12 cellular contexts compared by ENCODE assay signal in genomic region chr5:36300181-36300926, GRCh38. TPM values are rescaled to one million over a fixed set of nuclear protein-coding genes. Genes with fewer than 3 reads are reported as not detected.
A peak's percentile ranks its signal among the peaks of the same experiment; 100 is the strongest.
DNase-seq lines count a peak whose midpoint lies in the region; ATAC-seq and TF ChIP-seq lines count a peak whose summit lies in the region.
"Had no signal": no experiment of that assay in that cellular context is flagged by ENCODE, and none has a peak within 500 bp of the region (broad histone marks: within the 10 kb centered on the region; RNA-seq: fewer than 3 reads in every experiment).

No MANE protein-coding gene starts in this region.

- no peaks in the 10 kb centered on the region for H3K4me1 Mint-ChIP-seq in activated T-helper 1 cell treated with anti-CD3 and anti-CD28 coated beads, Interleukin-12 subunit alpha, Interleukin-12 subunit beta, Interleukin-2, Interleukin-4 antibody, amounts not matched to agents 30 ng/mL and 10 ng/mL and 1 ng/mL, durations not matched to agents 14 hours and 24 hours and 36 hours (ENCODE audit: low read depth)

- intact Hi-C loops in left ventricle myocardium superior (cut with micrococcal nuclease), result no loop called here
- intact Hi-C loops in cardiac septum (cut with DNase I), result loop anchor here (10.0 kb wide), 1 partner anchor 56 kb away; the partner anchor contains the start of gene NADK2
- intact Hi-C loops in esophagus muscularis mucosa (cut with DNase I), result loop anchor here (10.0 kb wide), 1 partner anchor 56 kb away; the partner anchor contains the start of gene NADK2
- intact Hi-C loops in activated T-helper 1 cell treated with anti-CD3 and anti-CD28 coated beads, Interleukin-12 subunit alpha, Interleukin-12 subunit beta, Interleukin-2, Interleukin-4 antibody, amounts not matched to agents 30 ng/mL and 10 ng/mL and 1 ng/mL, durations not matched to agents 14 hours and 24 hours and 36 hours (cut with micrococcal nuclease), result no loop called here

- H3K27ac ChIP-seq in esophagus muscularis mucosa (replicated peaks in 1 of 4), result peak overlapping the region; percentile 78 to 83 (median 81)
- H3K27ac ChIP-seq in neural cell (ENCODE audit: low read length), result no peak overlapping the region

- H3K27me3 ChIP-seq in esophagus muscularis mucosa, result no peaks in the 10 kb centered on the region
- no peaks in the 10 kb centered on the region for H3K27me3 ChIP-seq in neural cell (ENCODE audit: insufficient read depth, low read depth, low read length)

- no peaks in the 10 kb centered on the region for H3K36me3 Mint-ChIP-seq in activated T-helper 1 cell treated with anti-CD3 and anti-CD28 coated beads, Interleukin-12 subunit alpha, Interleukin-12 subunit beta, Interleukin-2, Interleukin-4 antibody, amounts not matched to agents 30 ng/mL and 10 ng/mL and 1 ng/mL, durations not matched to agents 14 hours and 24 hours and 36 hours (ENCODE audit: low read depth)

- no peak for TF ChIP-seq POLR2A in esophagus muscularis mucosa (IDR thresholded peaks at IDR 0.05; ENCODE audit: low read depth)

- H3K9me3 ChIP-seq in esophagus muscularis mucosa (no peaks in the 10 kb centered on the region), neural cell (ENCODE audit: low read length) (no peaks in the 10 kb centered on the region)

- H3K9ac ChIP-seq in neural cell (ENCODE audit: low read length), result no peak overlapping the region

- no peaks in the 10 kb centered on the region for H3F3A ChIP-seq in neural cell (ENCODE audit: insufficient read depth, low read length, poor library complexity, severe bottlenecking)

- peaks cover 15 to 63% (median 47%) of the 10 kb centered on the region in 4 donors for H3K4me1 ChIP-seq in esophagus muscularis mucosa

- H3K9me2 ChIP-seq in neural cell (ENCODE audit: insufficient read depth, low read length), result no peaks in the 10 kb centered on the region

- H3K27ac Mint-ChIP-seq in activated T-helper 1 cell treated with anti-CD3 and anti-CD28 coated beads, Interleukin-12 subunit alpha, Interleukin-12 subunit beta, Interleukin-2, Interleukin-4 antibody, amounts not matched to agents 30 ng/mL and 10 ng/mL and 1 ng/mL, durations not matched to agents 14 hours and 24 hours and 36 hours, result no peak overlapping the region

- no peak overlapping the region for H3K4me3 Mint-ChIP-seq in activated T-helper 1 cell treated with anti-CD3 and anti-CD28 coated beads, Interleukin-12 subunit alpha, Interleukin-12 subunit beta, Interleukin-2, Interleukin-4 antibody, amounts not matched to agents 30 ng/mL and 10 ng/mL and 1 ng/mL, durations not matched to agents 14 hours and 24 hours and 36 hours

- H3K79me2 ChIP-seq in neural cell (replicated peaks; ENCODE audit: insufficient read depth, low read length), result no peaks in the 10 kb centered on the region

- no peak for DNase-seq in left ventricle myocardium superior
- no peak for DNase-seq in cardiac septum (ENCODE audit: low spot score)
- no peak for DNase-seq in esophagus muscularis mucosa (ENCODE audit: extremely low spot score)
- no peak for DNase-seq in activated T-helper 1 cell treated with anti-CD3 and anti-CD28 coated beads, Interleukin-12 subunit alpha, Interleukin-12 subunit beta, Interleukin-2, Interleukin-4 antibody, amounts not matched to agents 30 ng/mL and 10 ng/mL and 1 ng/mL, durations not matched to agents 14 hours and 24 hours and 36 hours (ENCODE audit: low spot score)
- no peak for DNase-seq in cerebellar cortex (ENCODE audit: low spot score)
- DNase-seq: ACHN; activated naive CD4-positive, alpha-beta T cell; NCI-H526 had no signal

- peak overlapping the region; percentile 34 to 58 (median 48) for H3K4me3 ChIP-seq in esophagus muscularis mucosa
- H3K4me3 ChIP-seq in neural cell (ENCODE audit: low read length), result peak overlapping the region; percentile 29
- H3K4me3 ChIP-seq: skin epidermis had no signal

- no peak for TF ChIP-seq EP300 in esophagus muscularis mucosa (IDR thresholded peaks at IDR 0.05)
- no peak for TF ChIP-seq EP300 in neural cell (conservative IDR thresholded peaks at IDR 0.05; ENCODE audit: poor library complexity, severe bottlenecking)

- H3K27me3 Mint-ChIP-seq in activated T-helper 1 cell treated with anti-CD3 and anti-CD28 coated beads, Interleukin-12 subunit alpha, Interleukin-12 subunit beta, Interleukin-2, Interleukin-4 antibody, amounts not matched to agents 30 ng/mL and 10 ng/mL and 1 ng/mL, durations not matched to agents 14 hours and 24 hours and 36 hours (ENCODE audit: insufficient read depth), result no peaks in the 10 kb centered on the region

- TF ChIP-seq CTCF in esophagus muscularis mucosa (IDR thresholded peaks at IDR 0.05) (no peak), neural cell (IDR thresholded peaks at IDR 0.05; ENCODE audit: poor library complexity, severe bottlenecking) (no peak)

- H3K9me3 Mint-ChIP-seq in activated T-helper 1 cell treated with anti-CD3 and anti-CD28 coated beads, Interleukin-12 subunit alpha, Interleukin-12 subunit beta, Interleukin-2, Interleukin-4 antibody, amounts not matched to agents 30 ng/mL and 10 ng/mL and 1 ng/mL, durations not matched to agents 14 hours and 24 hours and 36 hours, result no peaks in the 10 kb centered on the region

- TF ChIP-seq RAD21 in neural cell (conservative IDR thresholded peaks at IDR 0.05), result no peak

- H3K4me2 ChIP-seq in neural cell (ENCODE audit: low read length), result no peak overlapping the region

- 39% methylated on average over 3 of the region's 3 CpGs for WGBS in esophagus muscularis mucosa

- H2AFZ ChIP-seq in neural cell (ENCODE audit: low read depth, low read length), result no peak overlapping the region

- no peaks in the 10 kb centered on the region for H4K20me1 ChIP-seq in neural cell (ENCODE audit: insufficient read depth)

- ATAC-seq in left ventricle myocardium superior (peak; percentile 6), HG03442 (IDR thresholded peaks at IDR 0.05; ENCODE audit: unreplicated experiment) (no peak), HG03432 (IDR thresholded peaks at IDR 0.05; ENCODE audit: unreplicated experiment) (no peak)

- no peaks in the 10 kb centered on the region for H3K36me3 ChIP-seq in esophagus muscularis mucosa
- no peaks in the 10 kb centered on the region for H3K36me3 ChIP-seq in neural cell (ENCODE audit: insufficient read depth, low read length)

TF ChIP-seq in neural cell, 6 proteins besides CTCF, POLR2A, EP300 and RAD21:
- TF ChIP-seq TAF1 (IDR thresholded peaks at IDR 0.05; ENCODE audit: low read depth), result no peak
- TF ChIP-seq MXI1 (conservative IDR thresholded peaks at IDR 0.05; ENCODE audit: poor library complexity, severe bottlenecking), result no peak
- no peak for TF ChIP-seq EZH2 (IDR thresholded peaks at IDR 0.05; ENCODE audit: borderline replicate concordance, insufficient read depth, low read length, poor library complexity, severe bottlenecking)
- TF ChIP-seq, protein P1, sequence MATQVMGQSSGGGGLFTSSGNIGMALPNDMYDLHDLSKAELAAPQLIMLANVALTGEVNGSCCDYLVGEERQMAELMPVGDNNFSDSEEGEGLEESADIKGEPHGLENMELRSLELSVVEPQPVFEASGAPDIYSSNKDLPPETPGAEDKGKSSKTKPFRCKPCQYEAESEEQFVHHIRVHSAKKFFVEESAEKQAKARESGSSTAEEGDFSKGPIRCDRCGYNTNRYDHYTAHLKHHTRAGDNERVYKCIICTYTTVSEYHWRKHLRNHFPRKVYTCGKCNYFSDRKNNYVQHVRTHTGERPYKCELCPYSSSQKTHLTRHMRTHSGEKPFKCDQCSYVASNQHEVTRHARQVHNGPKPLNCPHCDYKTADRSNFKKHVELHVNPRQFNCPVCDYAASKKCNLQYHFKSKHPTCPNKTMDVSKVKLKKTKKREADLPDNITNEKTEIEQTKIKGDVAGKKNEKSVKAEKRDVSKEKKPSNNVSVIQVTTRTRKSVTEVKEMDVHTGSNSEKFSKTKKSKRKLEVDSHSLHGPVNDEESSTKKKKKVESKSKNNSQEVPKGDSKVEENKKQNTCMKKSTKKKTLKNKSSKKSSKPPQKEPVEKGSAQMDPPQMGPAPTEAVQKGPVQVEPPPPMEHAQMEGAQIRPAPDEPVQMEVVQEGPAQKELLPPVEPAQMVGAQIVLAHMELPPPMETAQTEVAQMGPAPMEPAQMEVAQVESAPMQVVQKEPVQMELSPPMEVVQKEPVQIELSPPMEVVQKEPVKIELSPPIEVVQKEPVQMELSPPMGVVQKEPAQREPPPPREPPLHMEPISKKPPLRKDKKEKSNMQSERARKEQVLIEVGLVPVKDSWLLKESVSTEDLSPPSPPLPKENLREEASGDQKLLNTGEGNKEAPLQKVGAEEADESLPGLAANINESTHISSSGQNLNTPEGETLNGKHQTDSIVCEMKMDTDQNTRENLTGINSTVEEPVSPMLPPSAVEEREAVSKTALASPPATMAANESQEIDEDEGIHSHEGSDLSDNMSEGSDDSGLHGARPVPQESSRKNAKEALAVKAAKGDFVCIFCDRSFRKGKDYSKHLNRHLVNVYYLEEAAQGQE (IDR thresholded peaks at IDR 0.05; ENCODE audit: borderline replicate concordance), result no peak
- no peak for TF ChIP-seq POLR2AphosphoS5 (IDR thresholded peaks at IDR 0.05)
- TF ChIP-seq SMC3 (conservative IDR thresholded peaks at IDR 0.05; ENCODE audit: poor library complexity), result no peak

RNA-seq across cellular contexts. Expression of gene RANBP3L, which starts 1.3 kb away (rescaled TPM):
- total RNA-seq in left ventricle myocardium superior (0.50 TPM), cardiac septum (0.51 TPM), esophagus muscularis mucosa (10 to 100 TPM in 1 of 4 donors, 1 to 10 TPM in 3; 2.2 to 13.7 (median 3.1) TPM)
- polyA plus RNA-seq in neural cell, result 2.2 and 2.5 TPM in 2 replicates
- polyA minus RNA-seq in neural cell, result 3.7 and 3.9 TPM in 2 replicates
- total RNA-seq in activated T-helper 1 cell treated with anti-CD3 and anti-CD28 coated beads, Interleukin-12 subunit alpha, Interleukin-12 subunit beta, Interleukin-2, Interleukin-4 antibody, amounts not matched to agents 30 ng/mL and 10 ng/mL and 1 ng/mL, durations not matched to agents 14 hours and 24 hours and 36 hours, result not detected in 2 replicates

RNA-seq across cellular contexts. Expression of gene NADK2, which starts 58.6 kb away (rescaled TPM):
- total RNA-seq in left ventricle myocardium superior (41.3 TPM), cardiac septum (34.6 TPM), esophagus muscularis mucosa (10 to 100 TPM; 44.6 to 74.8 (median 59.5) TPM)
- 59.1 and 66.8 TPM in 2 replicates for polyA plus RNA-seq in neural cell
- 62.6 and 67.4 TPM in 2 replicates for polyA minus RNA-seq in neural cell
- total RNA-seq in activated T-helper 1 cell treated with anti-CD3 and anti-CD28 coated beads, Interleukin-12 subunit alpha, Interleukin-12 subunit beta, Interleukin-2, Interleukin-4 antibody, amounts not matched to agents 30 ng/mL and 10 ng/mL and 1 ng/mL, durations not matched to agents 14 hours and 24 hours and 36 hours, result 21.7 and 25.1 TPM in 2 replicates

Comparison
In these comparisons a context has a peak if more than half of its experiments do, and no peak if none do; other contexts are left out.
1. intact Hi-C loops: an anchor here in cardiac septum (10.0 kb wide) and esophagus muscularis mucosa (10.0 kb wide); none called in left ventricle myocardium superior and activated T-helper 1 cell treated with anti-CD3 and anti-CD28 coated beads, Interleukin-12 subunit alpha, Interleukin-12 subunit beta, Interleukin-2, Interleukin-4 antibody, amounts not matched to agents 30 ng/mL and 10 ng/mL and 1 ng/mL, durations not matched to agents 14 hours and 24 hours and 36 hours.